Comparison of ENCODE assay signal across 10 cellular contexts in genomic region chr11:105080358-105080757, GRCh38. TPM values are rescaled to one million over a fixed set of nuclear protein-coding genes. Genes with fewer than 3 reads are reported as not detected.
"Had no signal": no experiment of that assay in that cellular context is flagged by ENCODE, and none has a peak within 500 bp of the region (broad histone marks: within the 10 kb centered on the region; RNA-seq: fewer than 3 reads in every experiment).

No MANE protein-coding gene starts in this region.

RNA-seq across cellular contexts. Expression of gene CARD16, which starts 35.2 kb away (rescaled TPM):
- polyA plus RNA-seq: neural cell had no signal

RNA-seq across cellular contexts. Expression of gene CASP1, which starts 45.4 kb away (rescaled TPM):
- polyA plus RNA-seq: neural cell had no signal

RNA-seq across cellular contexts. Expression of gene CASP5, which starts 57.4 kb away (rescaled TPM):
- total RNA-seq: activated CD8-positive, alpha-beta memory T cell treated with anti-CD3 and anti-CD28 coated beads for 36 hours; activated naive CD8-positive, alpha-beta T cell treated with anti-CD3 and anti-CD28 coated beads for 36 hours; activated T-helper 1 cell treated with anti-CD3 and anti-CD28 coated beads, Interleukin-12 subunit alpha, Interleukin-12 subunit beta, Interleukin-2, Interleukin-4 antibody, amounts not matched to agents 30 ng/mL and 10 ng/mL and 1 ng/mL, durations not matched to agents 14 hours and 24 hours and 36 hours; pulmonary artery endothelial cell; sigmoid colon; SJCRH30; T-helper 2 cell treated with Interferon-gamma antibody and Interleukin-4, amounts not matched to agents 100 ng/mL and 5 ng/mL, for 36 hours; thyroid gland had no signal
- polyA plus RNA-seq: neural cell had no signal

RNA-seq across cellular contexts. Expression of gene CARD18, which starts 59.2 kb away (rescaled TPM):
- total RNA-seq: activated CD8-positive, alpha-beta memory T cell treated with anti-CD3 and anti-CD28 coated beads for 36 hours; activated naive CD8-positive, alpha-beta T cell treated with anti-CD3 and anti-CD28 coated beads for 36 hours; activated T-helper 1 cell treated with anti-CD3 and anti-CD28 coated beads, Interleukin-12 subunit alpha, Interleukin-12 subunit beta, Interleukin-2, Interleukin-4 antibody, amounts not matched to agents 30 ng/mL and 10 ng/mL and 1 ng/mL, durations not matched to agents 14 hours and 24 hours and 36 hours; ovary; pulmonary artery endothelial cell; sigmoid colon; SJCRH30; T-helper 2 cell treated with Interferon-gamma antibody and Interleukin-4, amounts not matched to agents 100 ng/mL and 5 ng/mL, for 36 hours; thyroid gland had no signal
- polyA plus RNA-seq: neural cell, ovary, sigmoid colon had no signal
